10 cellular contexts compared by ENCODE assay signal in the genomic region with DNA sequence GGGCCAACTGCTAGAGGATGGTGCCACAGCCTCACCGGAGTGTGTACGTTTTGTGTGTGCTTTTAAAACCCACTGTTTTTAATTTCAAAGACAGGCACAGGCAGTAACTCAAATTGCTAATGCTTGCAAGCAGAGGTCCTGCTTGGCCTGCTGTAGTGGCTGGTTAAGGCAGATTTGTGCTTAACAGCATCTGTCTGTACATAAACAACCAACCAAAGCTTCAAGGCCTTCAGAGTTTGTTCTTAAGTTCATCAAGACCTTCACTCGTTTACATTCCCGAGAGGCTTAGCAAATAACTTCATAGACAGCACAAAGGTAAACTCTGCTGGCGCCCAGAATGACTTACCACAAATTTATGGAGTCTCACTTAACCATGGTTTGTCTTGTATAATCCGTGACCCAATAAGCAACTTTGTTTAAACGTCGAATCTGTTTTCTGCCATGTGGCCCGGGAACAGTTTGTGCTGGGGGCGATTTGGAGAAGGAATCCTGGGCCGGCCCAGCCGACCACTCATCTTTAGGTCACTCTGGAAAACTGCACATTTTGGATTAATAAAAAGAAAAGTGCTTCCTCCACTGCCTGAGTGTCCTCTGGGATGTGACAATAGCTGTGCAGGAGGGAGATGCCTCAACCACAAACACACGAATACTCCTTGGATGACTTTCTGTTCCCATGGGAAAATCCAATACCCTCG. TPM values are rescaled to one million over a fixed set of nuclear protein-coding genes. Genes with fewer than 3 reads are reported as not detected.
DNase-seq lines count a peak whose midpoint lies in the region; TF ChIP-seq lines count a peak whose summit lies in the region.
"Had no signal": no experiment of that assay in that cellular context is flagged by ENCODE, and none has a peak within 500 bp of the region (broad histone marks: within the 10 kb centered on the region; RNA-seq: fewer than 3 reads in every experiment).

No MANE protein-coding gene starts in this region.

- in situ Hi-C loops in transverse colon (cut with MboI; ENCODE audit: low pct_ligation_motif_present in 1 of 4, low pct_unique_long_range_greater_than_20kb in 1 of 4, low sequenced_read_pairs in 3 of 4): no loop called here

- no peaks in the 10 kb centered on the region for H3K9me3 Mint-ChIP-seq in activated T-cell treated with anti-CD3 and anti-CD28 coated beads, Interleukin-2, amount 50 U/mL, for 24 hours
- H3K9me3 Mint-ChIP-seq: stimulated activated naive CD8-positive, alpha-beta T cell treated with anti-CD3 and anti-CD28 coated beads, Interleukin-15, Interleukin-2, amounts not matched to agents 100 ng/mL and 50 ng/mL, for 24 hours had no signal

- peaks cover 61 to 92% (median 66%) of the 10 kb centered on the region in 4 donors for H3K4me1 ChIP-seq in transverse colon

- H3K4me1 Mint-ChIP-seq in activated T-cell treated with anti-CD3 and anti-CD28 coated beads, Interleukin-2, amount 50 U/mL, for 24 hours (ENCODE audit: low read depth): peaks cover 82% of the 10 kb centered on the region

- peak overlapping the region; percentile 24 for H3K27ac ChIP-seq in cingulate gyrus (ENCODE audit: low read depth, low read length)
- peak overlapping the region; percentile 80 to 93 (median 82) for H3K27ac ChIP-seq in transverse colon
- H3K27ac ChIP-seq in WERI-Rb-1: no peak overlapping the region
- H3K27ac ChIP-seq: A549 had no signal

- no peak for DNase-seq in activated T-cell treated with anti-CD3 and anti-CD28 coated beads, Interleukin-2, amount 50 U/mL, for 24 hours
- DNase-seq in activated T-cell treated with anti-CD3 and anti-CD28 coated beads for 4 hours (no peak), myocyte (ENCODE audit: low read depth) (peak; percentile 59), transverse colon (peak; percentile 52), WERI-Rb-1 (no peak), NAMALWA (ENCODE audit: low spot score) (no peak)
- DNase-seq in activated CD8-positive, alpha-beta memory T cell treated with anti-CD3 and anti-CD28 coated beads for 24 hours: no peak

- H3K27me3 Mint-ChIP-seq in activated T-cell treated with anti-CD3 and anti-CD28 coated beads, Interleukin-2, amount 50 U/mL, for 24 hours: no peaks in the 10 kb centered on the region
- H3K27me3 Mint-ChIP-seq: stimulated activated naive CD8-positive, alpha-beta T cell treated with anti-CD3 and anti-CD28 coated beads, Interleukin-15, Interleukin-2, amounts not matched to agents 100 ng/mL and 50 ng/mL, for 24 hours had no signal

- TF ChIP-seq EP300 in transverse colon (IDR thresholded peaks at IDR 0.05; ENCODE audit: low read depth): peak; percentile 38

- H3K27ac Mint-ChIP-seq in activated T-cell treated with anti-CD3 and anti-CD28 coated beads, Interleukin-2, amount 50 U/mL, for 24 hours: peak overlapping the region; percentile 70

- no peak overlapping the region for H3K4me3 Mint-ChIP-seq in activated T-cell treated with anti-CD3 and anti-CD28 coated beads, Interleukin-2, amount 50 U/mL, for 24 hours
- H3K4me3 Mint-ChIP-seq: stimulated activated naive CD8-positive, alpha-beta T cell treated with anti-CD3 and anti-CD28 coated beads, Interleukin-15, Interleukin-2, amounts not matched to agents 100 ng/mL and 50 ng/mL, for 24 hours had no signal

- WGBS in transverse colon (ENCODE audit: low coverage in 1 of 2), 2 donors: 57% methylated on average over 4 to 14 of the region's 14 CpGs

- H3K36me3 ChIP-seq in transverse colon (no peaks in the 10 kb centered on the region), WERI-Rb-1 (no peaks in the 10 kb centered on the region; the same call in 1 of the 2 replicates)

- H3K27me3 ChIP-seq in transverse colon (no peaks in the 10 kb centered on the region), WERI-Rb-1 (ENCODE audit: insufficient read depth, low read depth, severe bottlenecking) (no peaks in the 10 kb centered on the region)

- H3K36me3 Mint-ChIP-seq in activated T-cell treated with anti-CD3 and anti-CD28 coated beads, Interleukin-2, amount 50 U/mL, for 24 hours (ENCODE audit: low read depth): peaks cover 48% of the 10 kb centered on the region

- intact Hi-C loops in transverse colon (cut with DNase I; ENCODE audit: low total_unique reads): no loop called here

- no peak overlapping the region for H3K4me3 ChIP-seq in transverse colon
- no peak overlapping the region for H3K4me3 ChIP-seq in WERI-Rb-1 (ENCODE audit: low read depth, low read length)
- H3K4me3 ChIP-seq: A549 had no signal

- H3K9me3 ChIP-seq in transverse colon: no peaks in the 10 kb centered on the region
- no peaks in the 10 kb centered on the region for H3K9me3 ChIP-seq in WERI-Rb-1 (ENCODE audit: severe bottlenecking)
- H3K9me3 ChIP-seq: A549 had no signal

- TF ChIP-seq CTCF in transverse colon (IDR thresholded peaks at IDR 0.05): no peak
- TF ChIP-seq CTCF in WERI-Rb-1 (IDR thresholded peaks at IDR 0.05; ENCODE audit: low read depth, low read length): no peak

- TF ChIP-seq POLR2A in transverse colon (IDR thresholded peaks at IDR 0.05): no peak

RNA-seq across cellular contexts. Expression of a gene that starts 58.1 kb away (rescaled TPM):
- total RNA-seq in myocyte (101 and 116 TPM in 2 replicates), transverse colon (100 to 1,000 TPM; 127 to 404 (median 136) TPM)
- polyA plus RNA-seq in myocyte (2012): 434 TPM

Comparison
In these comparisons a context has a peak if more than half of its experiments do, and no peak if none do; other contexts are left out.
1. DNase-seq: peak in myocyte (single experiment) and transverse colon (single experiment); none in activated T-cell treated with anti-CD3 and anti-CD28 coated beads, Interleukin-2, amount 50 U/mL, for 24 hours (single experiment), activated T-cell treated with anti-CD3 and anti-CD28 coated beads for 4 hours (single experiment), WERI-Rb-1 (single experiment), activated CD8-positive, alpha-beta memory T cell treated with anti-CD3 and anti-CD28 coated beads for 24 hours (single experiment) and NAMALWA (single experiment).